27 cellular contexts compared by ENCODE assay signal in the genomic region with DNA sequence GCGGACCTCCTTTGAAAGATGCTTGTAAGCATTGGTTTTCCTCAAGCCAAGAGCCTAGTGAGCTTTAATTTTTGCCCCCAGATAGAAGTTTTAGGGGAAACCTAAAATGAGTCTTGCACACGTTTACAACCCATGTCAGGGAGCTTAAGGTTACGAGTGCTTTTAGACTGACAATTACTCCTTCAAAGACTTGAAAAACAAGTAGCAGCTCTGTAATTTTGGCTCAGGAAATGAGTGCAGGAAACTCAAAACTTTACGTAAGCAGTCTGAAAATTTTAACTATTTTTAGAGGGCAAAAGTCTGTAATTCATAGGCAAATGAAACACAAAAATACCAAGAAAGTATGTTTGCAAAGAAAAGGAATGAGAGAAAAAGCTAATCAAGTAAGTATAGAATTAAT. TPM values are rescaled to one million over a fixed set of nuclear protein-coding genes. Genes with fewer than 3 reads are reported as not detected.
DNase-seq lines count a peak whose midpoint lies in the region; ATAC-seq and TF ChIP-seq lines count a peak whose summit lies in the region.
"Had no signal": no experiment of that assay in that cellular context is flagged by ENCODE, and none has a peak within 500 bp of the region (broad histone marks: within the 10 kb centered on the region; RNA-seq: fewer than 3 reads in every experiment).

No MANE protein-coding gene starts in this region.

- no peak for DNase-seq in T-helper 1 cell
- peak; percentile 30 for DNase-seq in GM12864 (ENCODE audit: low read depth)
- no peak for DNase-seq in OCI-LY7 (ENCODE audit: low spot score)
- no peak for DNase-seq in NCI-H526 treated with DMSO at 0.1 percent for 48 hours (lab: John Stamatoyannopoulos, UW)
- no peak for DNase-seq in stimulated activated CD4-positive, alpha-beta T cell treated with anti-CD3 and anti-CD28 coated beads, Interleukin-4, amount 100 ng/mL, for 24 hours
- no peak for DNase-seq in stimulated activated naive CD4-positive, alpha-beta T cell treated with Interleukin-2 at 50 U/mL for 16 hours (lab: John Stamatoyannopoulos, UW)
- DNase-seq: AML-193; DMS79 treated with DMSO at 0.1 percent for 48 hours; HCEC 1CT; IMR-90; Kasumi-1; MG63; NCI-H1092; NCI-H146; NCI-H2029 treated with DMSO at 0.1 percent for 48 hours; NCI-H2171 treated with DMSO at 0.1 percent for 48 hours; NCI-H446 treated with DMSO at 0.1 percent for 48 hours; NK-92 treated with Interleukin-12 subunit alpha and Interleukin-12 subunit beta, amount 100 ng/mL, for 24 hours; RPMI8226; SHP77 treated with DMSO at 0.1 percent for 48 hours; SK-N-SH had no signal

- no peaks in the 10 kb centered on the region for H3K36me3 ChIP-seq in OCI-LY7 (ENCODE audit: insufficient read depth, low read length)
- H3K36me3 ChIP-seq: MG63 had no signal

- no peaks in the 10 kb centered on the region for H3K9me3 Mint-ChIP-seq in T-helper 1 cell treated with Interleukin-12 subunit alpha and Interleukin-12 subunit beta and Interleukin-4 antibody, amounts not matched to agents 30 μg/mL and 1 μg/mL, for 36 hours
- no peaks in the 10 kb centered on the region for H3K9me3 Mint-ChIP-seq in stimulated activated memory B cell treated with anti-CD40 and anti-IgM and Interleukin-4, amounts not matched to agents 10 μg/mL and 1 μg/mL and 100 μg/mL, for 72 hours
- H3K9me3 Mint-ChIP-seq: CD8-positive, alpha-beta memory T cell; GM23338 had no signal

- peaks cover 29% of the 10 kb centered on the region for H3K4me1 Mint-ChIP-seq in T-helper 1 cell treated with Interleukin-12 subunit alpha and Interleukin-12 subunit beta and Interleukin-4 antibody, amounts not matched to agents 30 μg/mL and 1 μg/mL, for 36 hours (ENCODE audit: low read depth)
- H3K4me1 Mint-ChIP-seq in stimulated activated memory B cell treated with anti-CD40 and anti-IgM and Interleukin-4, amounts not matched to agents 10 μg/mL and 1 μg/mL and 100 μg/mL, for 72 hours = peaks cover 70% of the 10 kb centered on the region
- H3K4me1 Mint-ChIP-seq: CD8-positive, alpha-beta memory T cell; GM23338 had no signal

- no TSS peak for BruUV-seq in OCI-LY7 (replicated peaks; lab: Mats Ljungman, UMichigan)

- no peak for TF ChIP-seq CTCF in GM12864 (IDR thresholded peaks at IDR 0.05; ENCODE audit: low read depth, low read length, missing control alignments)
- no peak for TF ChIP-seq CTCF in OCI-LY7 (conservative IDR thresholded peaks at IDR 0.05; ENCODE audit: low read length)

- peaks cover 20% of the 10 kb centered on the region for H3K27me3 Mint-ChIP-seq in T-helper 1 cell treated with Interleukin-12 subunit alpha and Interleukin-12 subunit beta and Interleukin-4 antibody, amounts not matched to agents 30 μg/mL and 1 μg/mL, for 36 hours (ENCODE audit: low read depth)
- H3K27me3 Mint-ChIP-seq in stimulated activated memory B cell treated with anti-CD40 and anti-IgM and Interleukin-4, amounts not matched to agents 10 μg/mL and 1 μg/mL and 100 μg/mL, for 72 hours = peaks cover 23% of the 10 kb centered on the region

- H3K27ac ChIP-seq in OCI-LY7 (ENCODE audit: low read depth, low read length, poor library complexity, severe bottlenecking) = no peak overlapping the region
- H3K27ac ChIP-seq: 22Rv1 had no signal

- no peaks in the 10 kb centered on the region for H3K36me3 Mint-ChIP-seq in T-helper 1 cell treated with Interleukin-12 subunit alpha and Interleukin-12 subunit beta and Interleukin-4 antibody, amounts not matched to agents 30 μg/mL and 1 μg/mL, for 36 hours (ENCODE audit: low read depth)
- no peaks in the 10 kb centered on the region for H3K36me3 Mint-ChIP-seq in stimulated activated memory B cell treated with anti-CD40 and anti-IgM and Interleukin-4, amounts not matched to agents 10 μg/mL and 1 μg/mL and 100 μg/mL, for 72 hours
- H3K36me3 Mint-ChIP-seq: CD8-positive, alpha-beta memory T cell had no signal

- intact Hi-C loops in OCI-LY7 (cut with micrococcal nuclease; ENCODE audit: unreplicated experiment) = no loop called here

- H3K79me2 ChIP-seq in OCI-LY7 (ENCODE audit: insufficient read depth, low read depth, low read length) = no peaks in the 10 kb centered on the region

- peaks cover 6% of the 10 kb centered on the region for H3K4me1 ChIP-seq in OCI-LY7 (ENCODE audit: insufficient read depth, low read length, poor library complexity, severe bottlenecking)

- H3K4me3 ChIP-seq in GM12864 (ENCODE audit: low read depth, low read length) = no peak overlapping the region
- H3K4me3 ChIP-seq in OCI-LY7 (ENCODE audit: low read depth, low read length, poor library complexity, severe bottlenecking) = no peak overlapping the region
- H3K4me3 ChIP-seq: GM23338, MG63 had no signal

- H3K4me3 Mint-ChIP-seq in T-helper 1 cell treated with Interleukin-12 subunit alpha and Interleukin-12 subunit beta and Interleukin-4 antibody, amounts not matched to agents 30 μg/mL and 1 μg/mL, for 36 hours = no peak overlapping the region
- peak overlapping the region; percentile 64 for H3K4me3 Mint-ChIP-seq in stimulated activated memory B cell treated with anti-CD40 and anti-IgM and Interleukin-4, amounts not matched to agents 10 μg/mL and 1 μg/mL and 100 μg/mL, for 72 hours
- H3K4me3 Mint-ChIP-seq: CD8-positive, alpha-beta memory T cell; GM23338 had no signal

- H3K4me2 ChIP-seq in OCI-LY7 (ENCODE audit: low read length) = peak overlapping the region; percentile 15; the same call in 1 of the 2 replicates
- H3K4me2 ChIP-seq: GM23338, SK-N-SH had no signal

- H2AFZ ChIP-seq in OCI-LY7 (ENCODE audit: low read length) = no peak overlapping the region
- H2AFZ ChIP-seq: GM23338 had no signal

- H3K27ac Mint-ChIP-seq in T-helper 1 cell treated with Interleukin-12 subunit alpha and Interleukin-12 subunit beta and Interleukin-4 antibody, amounts not matched to agents 30 μg/mL and 1 μg/mL, for 36 hours = peak overlapping the region; percentile 62
- H3K27ac Mint-ChIP-seq in stimulated activated memory B cell treated with anti-CD40 and anti-IgM and Interleukin-4, amounts not matched to agents 10 μg/mL and 1 μg/mL and 100 μg/mL, for 72 hours = peak overlapping the region; percentile 84
- H3K27ac Mint-ChIP-seq: CD8-positive, alpha-beta memory T cell; GM23338 had no signal

- no peaks in the 10 kb centered on the region for H4K20me1 ChIP-seq in OCI-LY7 (ENCODE audit: insufficient read depth, low read length)

- no peaks in the 10 kb centered on the region for H3K9me3 ChIP-seq in OCI-LY7 (ENCODE audit: low read length)
- H3K9me3 ChIP-seq: MG63, SK-N-SH had no signal

- no peak for ATAC-seq in stimulated activated memory B cell treated with anti-CD40 and anti-IgM and Interleukin-4, amounts not matched to agents 10 μg/mL and 1 μg/mL and 100 μg/mL, for 72 hours
- ATAC-seq: GM23338 had no signal

- POLR2A ChIA-PET in OCI-LY7 (lab: Charles Lee) = interaction anchor here (0.7 to 1.0 kb wide), 5 partner anchors 13 to 804 kb away, joined by 3 to 5 read pairs (median 3); no protein-coding TSS in a partner anchor

- H3K9me2 ChIP-seq in OCI-LY7 (ENCODE audit: insufficient read depth, low read length) = no peaks in the 10 kb centered on the region
- H3K9me2 ChIP-seq: SK-N-SH had no signal

- CTCF ChIA-PET in OCI-LY7 (lab: Charles Lee; ENCODE audit: unreplicated experiment) = no interaction called here

RNA-seq across cellular contexts. Expression of a gene that starts 36.8 kb away (rescaled TPM):
- total RNA-seq in OCI-LY7 (2014; rRNA removed; shearing (Covaris generic)) = not detected in 2 replicates
- not detected in 2 replicates for total RNA-seq in OCI-LY7 (2022)
- total RNA-seq: CD8-positive, alpha-beta memory T cell; G401; IMR-90 had no signal
